ENCODE assay signal across 8 cellular contexts in genomic region chr1:25895365-25895990, GRCh38. TPM values are rescaled to one million over a fixed set of nuclear protein-coding genes. Genes with fewer than 3 reads are reported as not detected.
DNase-seq lines count a peak whose midpoint lies in the region; ATAC-seq and TF ChIP-seq lines count a peak whose summit lies in the region.

No MANE protein-coding gene starts in this region.

- CTCF ChIA-PET in WTC11 (lab: Charles Lee), result interaction anchor here (0.5 to 5.3 kb wide), 67 partner anchors 9 to 1034 kb away, joined by 3 to 112 read pairs (median 5); partner anchors contain the start of genes EXTL1, MTFR1L, PAFAH2 and PAQR7

- H3K4me3 ChIP-seq in breast epithelium, result no peak overlapping the region

- intact Hi-C loops in breast epithelium (cut with DNase I; ENCODE audit: low total_unique reads), result loop anchor here (10.0 kb wide), 1 partner anchor 99 kb away; the partner anchor contains the start of gene PAFAH2

- peak overlapping the region; percentile 54 for H3K27ac Mint-ChIP-seq in WTC11

- peaks cover 0 to 7% of the 10 kb centered on the region in 2 donors for H3K4me1 ChIP-seq in breast epithelium

- H3K27me3 ChIP-seq in breast epithelium, result no peaks in the 10 kb centered on the region

- POLR2A ChIA-PET in WTC11 (lab: Charles Lee), result interaction anchor here (0.6 to 1.4 kb wide), 3 partner anchors 12 to 102 kb away, joined by 3 to 7 read pairs (median 5); partner anchors contain the start of genes PAFAH2 and PAQR7

- peak; percentile 96 for DNase-seq in AG08395 (ENCODE audit: low spot score)
- peak; percentile 92 to 94 for DNase-seq in NCI-H446 (lab: John Stamatoyannopoulos, UW)
- peak; percentile 94 for DNase-seq in WTC11 (ENCODE audit: low spot score)
- peak; percentile 76 to 85 for DNase-seq in breast epithelium (ENCODE audit: low spot score in 2 of 2)
- peak; percentile 92 for DNase-seq in iris pigment epithelial cell (ENCODE audit: low read depth)
- peak; percentile 80 to 86 (median 83) for DNase-seq in stimulated activated CD4-positive, alpha-beta T cell treated with anti-CD3 and anti-CD28 coated beads, Interleukin-12 subunit alpha, Interleukin-12 subunit beta, amount 100 ng/mL, for 48 hours (ENCODE audit: low read depth in 2 of 3, low spot score in 1 of 3)

- H3K27ac ChIP-seq in breast epithelium, result no peak overlapping the region

- H3K9me3 ChIP-seq in breast epithelium, result no peaks in the 10 kb centered on the region

- H3K4me1 Mint-ChIP-seq in WTC11, result peaks cover 19% of the 10 kb centered on the region

- no peak overlapping the region for H3K4me3 Mint-ChIP-seq in WTC11

- TF ChIP-seq CTCF in WTC11 (IDR thresholded peaks at IDR 0.05) (peak; percentile 94), breast epithelium (IDR thresholded peaks at IDR 0.05) (peak; percentile 89 to 99 (median 95))

- H3K36me3 ChIP-seq in breast epithelium, result no peaks in the 10 kb centered on the region

- H3K36me3 Mint-ChIP-seq in WTC11, result peaks cover 23% of the 10 kb centered on the region

- no peaks in the 10 kb centered on the region for H3K9me3 Mint-ChIP-seq in WTC11

- H3K27me3 Mint-ChIP-seq in WTC11 (ENCODE audit: low read depth), result no peaks in the 10 kb centered on the region

- no peak for TF ChIP-seq POLR2A in breast epithelium (IDR thresholded peaks at IDR 0.05)

- ATAC-seq in GM18907 (IDR thresholded peaks at IDR 0.05; ENCODE audit: unreplicated experiment) (peak; percentile 75), HG03354 (IDR thresholded peaks at IDR 0.05; ENCODE audit: poor library complexity, severe bottlenecking, unreplicated experiment) (peak; percentile 90), WTC11 (peak; percentile 81)

TF ChIP-seq in WTC11, 78 proteins besides CTCF, POLR2A, EP300 and RAD21:
- 0 out of 2 replicates have a peak, but pooled peaks have one; percentile 16 for TF ChIP-seq AR (CRISPR knock-in tag; IDR thresholded peaks at IDR 0.05)
- no peak for TF ChIP-seq AFF4 (CRISPR knock-in tag; IDR thresholded peaks at IDR 0.05; ENCODE audit: borderline replicate concordance)
- TF ChIP-seq ZNF219 (CRISPR knock-in tag; IDR thresholded peaks at IDR 0.05; ENCODE audit: borderline replicate concordance), result no peak
- no peak for TF ChIP-seq ZNF671 (CRISPR knock-in tag; IDR thresholded peaks at IDR 0.05)
- no peak for TF ChIP-seq CREB1 (CRISPR knock-in tag; IDR thresholded peaks at IDR 0.05)
- peak; percentile 56; the same call in 1 of the 2 replicates for TF ChIP-seq SP1 (CRISPR knock-in tag; conservative IDR thresholded peaks at IDR 0.05)
- no peak for TF ChIP-seq GTF2I (CRISPR knock-in tag; conservative IDR thresholded peaks at IDR 0.05)
- TF ChIP-seq, protein P1, sequence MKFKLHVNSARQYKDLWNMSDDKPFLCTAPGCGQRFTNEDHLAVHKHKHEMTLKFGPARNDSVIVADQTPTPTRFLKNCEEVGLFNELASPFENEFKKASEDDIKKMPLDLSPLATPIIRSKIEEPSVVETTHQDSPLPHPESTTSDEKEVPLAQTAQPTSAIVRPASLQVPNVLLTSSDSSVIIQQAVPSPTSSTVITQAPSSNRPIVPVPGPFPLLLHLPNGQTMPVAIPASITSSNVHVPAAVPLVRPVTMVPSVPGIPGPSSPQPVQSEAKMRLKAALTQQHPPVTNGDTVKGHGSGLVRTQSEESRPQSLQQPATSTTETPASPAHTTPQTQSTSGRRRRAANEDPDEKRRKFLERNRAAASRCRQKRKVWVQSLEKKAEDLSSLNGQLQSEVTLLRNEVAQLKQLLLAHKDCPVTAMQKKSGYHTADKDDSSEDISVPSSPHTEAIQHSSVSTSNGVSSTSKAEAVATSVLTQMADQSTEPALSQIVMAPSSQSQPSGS (CRISPR knock-in tag; IDR thresholded peaks at IDR 0.05; ENCODE audit: borderline replicate concordance, low read depth), result no peak

RNA-seq across cellular contexts. Expression of gene STMN1, which starts 10.7 kb away (rescaled TPM):
- 418 to 483 TPM (median 458 TPM) in 3 replicates for total RNA-seq in WTC11 (2021)
- total RNA-seq in breast epithelium, result 10 to 100 TPM; 23.9 to 33.8 (median 28.4) TPM

RNA-seq across cellular contexts. Expression of gene PAQR7, which starts 20.0 kb away (rescaled TPM):
- 6.7 to 9.1 TPM (median 8.4 TPM) in 3 replicates for total RNA-seq in WTC11 (2021)
- 1 to 10 TPM; 4.2 to 8.2 (median 7.2) TPM for total RNA-seq in breast epithelium

RNA-seq across cellular contexts. Expression of gene AUNIP, which starts 36.2 kb away (rescaled TPM):
- total RNA-seq in WTC11 (2021) (14.2 to 16.1 TPM (median 15.1 TPM) in 3 replicates), breast epithelium (under 1 TPM in 2 of 3 donors, not detected in 1; 0.33 to 0.88 TPM)

Comparison
In these comparisons a context has a peak if more than half of its experiments do, and no peak if none do; other contexts are left out.
1. RNA of gene STMN1, which starts 10.7 kb away (total RNA-seq): 418 to 483 TPM in WTC11; 23.9 to 33.8 TPM in breast epithelium; every median in the first group is over 10 times any median in the second.
2. Peak in every context shown above with its lines, with median percentiles within 50 percentile points of each other: DNase-seq and ATAC-seq.